8 cellular contexts compared by ENCODE assay signal in genomic region chr2:42360890-42361727, GRCh38. TPM values are rescaled to one million over a fixed set of nuclear protein-coding genes. Genes with fewer than 3 reads are reported as not detected.
DNase-seq lines count a peak whose midpoint lies in the region; ATAC-seq and TF ChIP-seq lines count a peak whose summit lies in the region.

Gene COX7A2L (minus strand): TSS chr2:42361217. CDS start chr2:42361161, 56 bp downstream.

- H3F3A ChIP-seq in PC-9 (ENCODE audit: insufficient read depth, low read depth), result peaks cover 5% of the 10 kb centered on the region; the same call in 1 of the 2 replicates

- no peaks in the 10 kb centered on the region for H3K27me3 ChIP-seq in PC-9 (ENCODE audit: insufficient read depth, low read depth)
- H3K27me3 ChIP-seq in mucosa of rectum (ENCODE audit: control insufficient read depth in 2 of 2, insufficient read depth in 2 of 2, low read length in 2 of 2), result no peaks in the 10 kb centered on the region

- H3K79me2 ChIP-seq in PC-9 (ENCODE audit: low read depth), result peaks cover 49% of the 10 kb centered on the region

- no peaks in the 10 kb centered on the region for H3K9me2 ChIP-seq in PC-9 (ENCODE audit: insufficient read depth)

- ATAC-seq in GM21619 (IDR thresholded peaks at IDR 0.05; ENCODE audit: unreplicated experiment), result peak; percentile 85

- peak; percentile 97 for DNase-seq in DMS53 (lab: John Stamatoyannopoulos, UW)
- DNase-seq in Jurkat, Clone E6-1 (ENCODE audit: low read depth, low spot score), result peak; percentile 87
- peak; percentile 91 to 97 for DNase-seq in PC-9
- peak; percentile 98 for DNase-seq in activated T-cell treated with anti-CD3 and anti-CD28 coated beads, Interleukin-2, amount 50 U/mL, for 1 hour
- DNase-seq in epithelial cell of proximal tubule (ENCODE audit: low read depth), result peak; percentile 81
- DNase-seq in stimulated activated CD8-positive, alpha-beta memory T cell treated with anti-CD3 and anti-CD28 coated beads, Interleukin-4, amount 100 ng/mL, for 48 hours, result peak; percentile 97

- H3K27ac ChIP-seq in PC-9 (peak within 1 kb of the TSS; percentile 75), mucosa of rectum (ENCODE audit: low read depth in 2 of 2, low read length in 2 of 2) (peak within 1 kb of the TSS; percentile 95 to 99)

- peak within 1 kb of the TSS; percentile 82 for H3K4me3 ChIP-seq in Jurkat, Clone E6-1 (ENCODE audit: low read length)
- H3K4me3 ChIP-seq in PC-9 (peak within 1 kb of the TSS; percentile 89), epithelial cell of proximal tubule (ENCODE audit: low read depth, low read length) (peak within 1 kb of the TSS; percentile 91), mucosa of rectum (ENCODE audit: low read length in 2 of 2) (peak within 1 kb of the TSS; percentile 92 to 98)

- TF ChIP-seq CTCF in PC-9 (conservative IDR thresholded peaks at IDR 0.05), result no peak
- peak; percentile 40 for TF ChIP-seq CTCF in epithelial cell of proximal tubule (conservative IDR thresholded peaks at IDR 0.05; ENCODE audit: low read depth, low read length)

- H3K4me1 ChIP-seq in PC-9 (replicated peaks; ENCODE audit: insufficient read depth) (peaks cover 27% of the 10 kb centered on the region), mucosa of rectum (ENCODE audit: control insufficient read depth in 2 of 2, insufficient read depth in 2 of 2, low read length in 2 of 2) (peaks cover 21 to 24% of the 10 kb centered on the region in 2 donors)

- peak within 1 kb of the TSS; percentile 98 for H3K4me2 ChIP-seq in PC-9

- H3K36me3 ChIP-seq in PC-9 (ENCODE audit: low read depth) (no peaks in the 10 kb centered on the region), mucosa of rectum (ENCODE audit: control insufficient read depth in 2 of 2, insufficient read depth in 2 of 2, low read length in 2 of 2) (peaks cover 0 to 3% of the 10 kb centered on the region in 2 donors)

- POLR2A ChIA-PET in PC-9 (lab: Charles Lee; ENCODE audit: unreplicated experiment), result no interaction called here

- H3K9me3 ChIP-seq in PC-9 (ENCODE audit: insufficient read depth, low read depth), result no peaks in the 10 kb centered on the region
- no peaks in the 10 kb centered on the region for H3K9me3 ChIP-seq in mucosa of rectum (ENCODE audit: control insufficient read depth in 2 of 2, low read length in 2 of 2)

- intact Hi-C loops in PC-9 (cut with micrococcal nuclease; ENCODE audit: unreplicated experiment), result loop anchor here (1.0 to 5.0 kb wide), 4 partner anchors 19 to 451 kb away; no protein-coding TSS in a partner anchor

- H2AFZ ChIP-seq in PC-9, result peak within 1 kb of the TSS; percentile 83

- peak within 1 kb of the TSS; percentile 96 to 99 for H3K9ac ChIP-seq in mucosa of rectum (ENCODE audit: low read depth in 1 of 2, low read length in 2 of 2)

- CTCF ChIA-PET in PC-9 (lab: Charles Lee), result no interaction called here

- H4K20me1 ChIP-seq in PC-9 (ENCODE audit: insufficient read depth), result 0 out of 2 replicates have a peak, but pooled peaks cover 4% of the 10 kb centered on the region

- no TSS peak for BruUV-seq in PC-9 (replicated peaks; lab: Mats Ljungman, UMichigan)

RNA-seq across cellular contexts. Expression of gene COX7A2L, which starts in this region (rescaled TPM):
- 65.5 TPM for polyA plus RNA-seq in Jurkat, Clone E6-1 (2012; ENCODE audit: insufficient read depth, insufficient read length)
- total RNA-seq in PC-9 (2021), result 141 and 144 TPM in 2 replicates
- total RNA-seq in epithelial cell of proximal tubule, result 147 and 150 TPM in 2 replicates

Comparison
In these comparisons a context has a peak if more than half of its experiments do, and no peak if none do; other contexts are left out.
1. Peak in every context shown above with its lines: DNase-seq, ATAC-seq, H3K4me3 ChIP-seq and H3K27ac ChIP-seq.